8 cellular contexts compared by ENCODE assay signal in genomic region chr1:51189421-51190073, GRCh38. TPM values are rescaled to one million over a fixed set of nuclear protein-coding genes. Genes with fewer than 3 reads are reported as not detected.
DNase-seq lines count a peak whose midpoint lies in the region; ATAC-seq and TF ChIP-seq lines count a peak whose summit lies in the region.

No MANE protein-coding gene starts in this region.

- no peaks in the 10 kb centered on the region for H3K4me1 Mint-ChIP-seq in activated CD8-positive, alpha-beta memory T cell treated with anti-CD3 and anti-CD28 coated beads, Interleukin-2, amount 10 ng/mL, durations not matched to agents 7 days and 5 days

- H3K27me3 ChIP-seq in Karpas-422 (ENCODE audit: low read length): no peaks in the 10 kb centered on the region
- H3K27me3 ChIP-seq in ascending aorta: no peaks in the 10 kb centered on the region

- no peaks in the 10 kb centered on the region for H3K9me3 Mint-ChIP-seq in activated CD8-positive, alpha-beta memory T cell treated with anti-CD3 and anti-CD28 coated beads, Interleukin-2, amount 10 ng/mL, durations not matched to agents 7 days and 5 days (ENCODE audit: low read depth)

- no peaks in the 10 kb centered on the region for H3K4me1 ChIP-seq in Karpas-422 (ENCODE audit: low read length)
- H3K4me1 ChIP-seq in ascending aorta: no peaks in the 10 kb centered on the region

- intact Hi-C loops in ascending aorta (cut with DNase I): loop anchor here (1.0 to 5.0 kb wide), 3 partner anchors 107 to 415 kb away; no protein-coding TSS in a partner anchor
- intact Hi-C loops in posterior vena cava (cut with DNase I): loop anchor here in 1 of 2 donors (10.0 kb wide), 1 partner anchor 415 kb away; no protein-coding TSS in a partner anchor

- no peaks in the 10 kb centered on the region for H3K36me3 Mint-ChIP-seq in activated CD8-positive, alpha-beta memory T cell treated with anti-CD3 and anti-CD28 coated beads, Interleukin-2, amount 10 ng/mL, durations not matched to agents 7 days and 5 days

- H3K4me2 ChIP-seq in Karpas-422 (ENCODE audit: low read depth, low read length, poor library complexity, severe bottlenecking): no peak overlapping the region

- H3K4me3 Mint-ChIP-seq in activated CD8-positive, alpha-beta memory T cell treated with anti-CD3 and anti-CD28 coated beads, Interleukin-2, amount 10 ng/mL, durations not matched to agents 7 days and 5 days: no peak overlapping the region

- peak; percentile 55 for DNase-seq in activated CD8-positive, alpha-beta memory T cell treated with anti-CD3 and anti-CD28 coated beads, Interleukin-2, amount 10 ng/mL, durations not matched to agents 7 days and 5 days
- no peak for DNase-seq in activated CD8-positive, alpha-beta memory T cell treated with anti-CD3 and anti-CD28 coated beads, Interleukin-2, amount 50 U/mL, for 48 hours
- DNase-seq in Karpas-422: peak; percentile 79
- peak; percentile 74 for DNase-seq in OCI-M1 (lab: John Stamatoyannopoulos, UW)
- no peak for DNase-seq in ascending aorta (ENCODE audit: low spot score in 2 of 2)
- DNase-seq in iPS-NIHi11 (ENCODE audit: low spot score): peak; percentile 73
- peak; percentile 6 to 18 (median 12) for DNase-seq in stimulated activated CD4-positive, alpha-beta T cell treated with anti-CD3 and anti-CD28 coated beads, Interleukin-1b, Interleukin-23, amount 100 ng/mL, for 24 hours (ENCODE audit: low read depth in 4 of 4, low spot score in 1 of 4)
- DNase-seq in posterior vena cava (ENCODE audit: low spot score): no peak

- no peaks in the 10 kb centered on the region for H4K20me1 ChIP-seq in Karpas-422 (ENCODE audit: insufficient read depth, low read depth, low read length)

- no peak overlapping the region for H3K4me3 ChIP-seq in Karpas-422 (ENCODE audit: low read length)
- H3K4me3 ChIP-seq in ascending aorta: no peak overlapping the region

- peak; percentile 72 to 89 (median 80) for TF ChIP-seq CTCF in ascending aorta (IDR thresholded peaks at IDR 0.05)

- H3K36me3 ChIP-seq in Karpas-422 (ENCODE audit: insufficient read depth, low read length): no peaks in the 10 kb centered on the region
- no peaks in the 10 kb centered on the region for H3K36me3 ChIP-seq in ascending aorta

- no peaks in the 10 kb centered on the region for H3K79me2 ChIP-seq in Karpas-422 (ENCODE audit: low read length)

- H3K27ac Mint-ChIP-seq in activated CD8-positive, alpha-beta memory T cell treated with anti-CD3 and anti-CD28 coated beads, Interleukin-2, amount 10 ng/mL, durations not matched to agents 7 days and 5 days: no peak overlapping the region

- H3K27me3 Mint-ChIP-seq in activated CD8-positive, alpha-beta memory T cell treated with anti-CD3 and anti-CD28 coated beads, Interleukin-2, amount 10 ng/mL, durations not matched to agents 7 days and 5 days: peaks cover 6% of the 10 kb centered on the region

- H3K9me3 ChIP-seq in Karpas-422 (ENCODE audit: low read length) (no peaks in the 10 kb centered on the region), ascending aorta (no peaks in the 10 kb centered on the region)

- H3K9ac ChIP-seq in Karpas-422 (ENCODE audit: low read length): no peak overlapping the region

- H3K27ac ChIP-seq in Karpas-422 (ENCODE audit: low read length) (no peak overlapping the region), ascending aorta (no peak overlapping the region)

- no peaks in the 10 kb centered on the region for H3K9me2 ChIP-seq in Karpas-422 (replicated peaks; ENCODE audit: insufficient read depth, low read length)

- no peak for ATAC-seq in activated CD8-positive, alpha-beta memory T cell treated with anti-CD3 and anti-CD28 coated beads, Interleukin-2, amount 10 ng/mL, durations not matched to agents 7 days and 5 days

- CTCF ChIA-PET in activated CD8-positive, alpha-beta memory T cell treated with anti-CD3 and anti-CD28 coated beads, Interleukin-2, amount 10 ng/mL, durations not matched to agents 7 days and 5 days (lab: Charles Lee): interaction anchor here (0.6 to 5.9 kb wide), 37 partner anchors 10 to 696 kb away, joined by 3 to 69 read pairs (median 4); partner anchors contain the start of genes C1orf185 and RNF11

- no peak overlapping the region for H2AFZ ChIP-seq in Karpas-422 (ENCODE audit: low read length)

RNA-seq across cellular contexts. Expression of gene RNF11, which starts 46.5 kb away (rescaled TPM):
- total RNA-seq in activated CD8-positive, alpha-beta memory T cell treated with anti-CD3 and anti-CD28 coated beads, Interleukin-2, amount 10 ng/mL, durations not matched to agents 7 days and 5 days: 10 to 100 TPM; 26.4 to 35.5 TPM
- total RNA-seq in Karpas-422 (2014; rRNA removed; shearing (Covaris generic); ENCODE audit: low replicate concordance): 10.0 and 12.3 TPM in 2 replicates
- total RNA-seq in ascending aorta (56.9 TPM), posterior vena cava (100 to 1,000 TPM; 101 to 114 TPM)

Comparison
In these comparisons a context has a peak if more than half of its experiments do, and no peak if none do; other contexts are left out.
1. DNase-seq: peak in activated CD8-positive, alpha-beta memory T cell treated with anti-CD3 and anti-CD28 coated beads, Interleukin-2, amount 10 ng/mL, durations not matched to agents 7 days and 5 days (single experiment), Karpas-422 (single experiment), OCI-M1 (single experiment), iPS-NIHi11 (single experiment) and stimulated activated CD4-positive, alpha-beta T cell treated with anti-CD3 and anti-CD28 coated beads, Interleukin-1b, Interleukin-23, amount 100 ng/mL, for 24 hours (4 of 4); none in activated CD8-positive, alpha-beta memory T cell treated with anti-CD3 and anti-CD28 coated beads, Interleukin-2, amount 50 U/mL, for 48 hours (single experiment), ascending aorta (0 of 2) and posterior vena cava (single experiment).